Comparison of ENCODE assay signal across 1 cellular context in the genomic region with DNA sequence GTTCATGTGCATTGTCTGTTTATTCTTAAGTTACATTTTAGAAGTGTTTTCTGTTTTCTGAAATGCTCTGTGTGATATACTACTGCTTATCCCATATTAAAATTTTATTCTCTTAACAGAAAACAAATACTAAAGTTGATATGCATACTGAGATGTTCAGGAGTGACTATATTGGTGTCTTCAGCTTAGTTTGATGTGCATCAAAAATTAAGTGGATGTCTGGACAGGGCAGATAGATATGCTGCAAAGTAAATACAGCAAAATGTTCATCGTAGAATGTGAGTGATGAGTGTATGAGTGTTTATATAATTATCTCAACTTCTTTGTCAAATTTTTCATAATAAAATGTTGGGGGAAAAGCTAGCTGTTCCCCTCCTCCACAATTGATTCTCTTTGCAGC.
TF ChIP-seq lines count a peak whose summit lies in the region.

No MANE protein-coding gene starts in this region.

TF ChIP-seq in WTC11, 78 proteins besides CTCF, POLR2A, EP300 and RAD21 (continued from another document):
- TF ChIP-seq TCF7 (CRISPR knock-in tag; IDR thresholded peaks at IDR 0.05; ENCODE audit: low read depth): no peak
- no peak for TF ChIP-seq FOXP1 (CRISPR knock-in tag; IDR thresholded peaks at IDR 0.05; ENCODE audit: borderline replicate concordance)
